8 cellular contexts compared by ENCODE assay signal in the genomic region with DNA sequence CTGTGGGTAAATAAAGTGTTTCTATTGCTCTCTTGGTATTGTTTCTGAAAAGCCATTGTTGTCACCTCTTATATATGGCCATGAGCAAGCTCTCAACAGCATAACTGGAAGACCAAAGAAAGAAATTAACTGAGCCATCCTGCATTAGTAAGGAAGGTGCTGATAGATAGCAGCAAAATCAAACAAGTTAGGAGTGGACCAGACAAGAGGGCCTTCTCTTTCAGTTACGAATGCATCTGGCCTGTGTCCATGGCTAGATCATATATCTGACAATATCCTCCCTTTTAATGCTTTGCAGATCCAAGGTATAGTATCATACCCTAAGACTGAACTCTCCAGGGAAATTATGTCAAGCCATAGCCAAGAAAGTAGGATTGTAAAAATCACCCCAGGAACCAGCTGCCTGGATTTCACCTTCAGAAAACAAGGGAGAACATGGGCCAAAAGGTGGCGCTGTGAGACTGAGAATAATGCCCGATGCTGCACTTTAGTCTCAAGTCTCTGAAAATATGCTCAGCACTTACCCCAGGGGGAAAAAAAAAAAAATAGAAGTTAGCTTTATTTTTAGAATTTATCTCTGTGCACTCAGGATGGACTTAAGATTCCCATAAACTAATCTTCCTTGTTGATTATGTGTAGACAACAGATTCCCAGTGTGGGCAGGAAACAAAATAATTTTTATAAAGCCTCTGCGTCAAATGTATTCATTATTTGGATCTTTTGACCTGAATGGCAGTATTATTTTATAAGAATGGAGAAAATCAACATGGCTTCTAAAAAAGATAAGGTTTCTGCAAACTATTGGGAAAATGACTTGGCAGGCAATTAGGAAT.
DNase-seq lines count a peak whose midpoint lies in the region; ATAC-seq lines count a peak whose summit lies in the region.

No MANE protein-coding gene starts in this region.

- peak; percentile 93 for ATAC-seq in activated CD8-positive, alpha-beta memory T cell treated with anti-CD3 and anti-CD28 coated beads, Interleukin-2, amount 10 ng/mL, durations not matched to agents 7 days and 5 days

- no peak overlapping the region for H3K27ac Mint-ChIP-seq in activated CD8-positive, alpha-beta memory T cell treated with anti-CD3 and anti-CD28 coated beads, Interleukin-2, amount 10 ng/mL, durations not matched to agents 7 days and 5 days

- CTCF ChIA-PET in activated CD8-positive, alpha-beta memory T cell treated with anti-CD3 and anti-CD28 coated beads, Interleukin-2, amount 10 ng/mL, durations not matched to agents 7 days and 5 days (lab: Charles Lee) = interaction anchor here (0.7 to 10.9 kb wide), 67 partner anchors 9 to 692 kb away, joined by 3 to 190 read pairs (median 4); no protein-coding TSS in a partner anchor

- no peaks in the 10 kb centered on the region for H3K36me3 Mint-ChIP-seq in activated CD8-positive, alpha-beta memory T cell treated with anti-CD3 and anti-CD28 coated beads, Interleukin-2, amount 10 ng/mL, durations not matched to agents 7 days and 5 days

- H3K27me3 Mint-ChIP-seq in activated CD8-positive, alpha-beta memory T cell treated with anti-CD3 and anti-CD28 coated beads, Interleukin-2, amount 10 ng/mL, durations not matched to agents 7 days and 5 days = no peaks in the 10 kb centered on the region

- peak; percentile 33 for DNase-seq in SIG-M5 treated with dmso at 0.1 percent for 504 hours (lab: John Stamatoyannopoulos, UW; ENCODE audit: unreplicated experiment)
- no peak for DNase-seq in SIG-M5 (lab: John Stamatoyannopoulos, UW)
- peak; percentile 65 for DNase-seq in HK-2 (ENCODE audit: unreplicated experiment)
- peak; percentile 72 for DNase-seq in NOMO-1 treated with DMSO at 0.1 percent for 48 hours (lab: John Stamatoyannopoulos, UW; ENCODE audit: unreplicated experiment)
- DNase-seq in activated CD8-positive, alpha-beta memory T cell treated with anti-CD3 and anti-CD28 coated beads, Interleukin-2, amount 10 ng/mL, durations not matched to agents 7 days and 5 days = peak; percentile 91
- peak; percentile 74 for DNase-seq in epidermal melanocyte (ENCODE audit: insufficient read length, low spot score)
- DNase-seq in mucosa of gallbladder (ENCODE audit: low spot score) = peak; percentile 84
- peak; percentile 67 to 85 for DNase-seq in stimulated activated CD8-positive, alpha-beta memory T cell treated with anti-CD3 and anti-CD28 coated beads, Interleukin-7, amount 100 ng/mL, for 1 hour (ENCODE audit: low read depth in 2 of 2)

- peaks cover 9% of the 10 kb centered on the region for H3K4me1 Mint-ChIP-seq in activated CD8-positive, alpha-beta memory T cell treated with anti-CD3 and anti-CD28 coated beads, Interleukin-2, amount 10 ng/mL, durations not matched to agents 7 days and 5 days

- H3K9me3 Mint-ChIP-seq in activated CD8-positive, alpha-beta memory T cell treated with anti-CD3 and anti-CD28 coated beads, Interleukin-2, amount 10 ng/mL, durations not matched to agents 7 days and 5 days (ENCODE audit: low read depth) = no peaks in the 10 kb centered on the region

- no peak overlapping the region for H3K4me3 Mint-ChIP-seq in activated CD8-positive, alpha-beta memory T cell treated with anti-CD3 and anti-CD28 coated beads, Interleukin-2, amount 10 ng/mL, durations not matched to agents 7 days and 5 days
